ENCODE assay signal across 16 cellular contexts in the genomic region with DNA sequence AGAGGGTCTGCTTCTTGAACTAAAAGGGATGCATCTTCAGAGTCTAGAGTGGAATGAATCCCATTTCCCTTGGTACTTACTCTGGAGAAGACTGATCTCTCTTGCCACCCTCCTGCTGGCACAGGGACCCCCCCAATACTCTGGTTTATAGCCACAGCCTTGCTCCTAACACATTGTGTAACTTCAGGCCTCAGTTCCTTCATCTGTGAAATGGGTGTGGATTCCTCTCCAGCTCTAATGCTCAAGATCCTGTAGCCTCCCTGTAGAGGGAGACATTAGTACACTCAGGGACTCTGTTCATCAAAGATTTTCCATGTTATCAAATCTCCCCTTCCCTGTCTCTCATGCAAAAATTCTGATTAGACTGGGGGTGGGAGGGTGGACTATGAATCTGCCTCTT.
A peak's percentile ranks its signal among the peaks of the same experiment; 100 is the strongest.
DNase-seq lines count a peak whose midpoint lies in the region; FAIRE-seq and TF ChIP-seq lines count a peak whose summit lies in the region.
"Had no signal": no experiment of that assay in that cellular context is flagged by ENCODE, and none has a peak within 500 bp of the region (broad histone marks: within the 10 kb centered on the region; RNA-seq: fewer than 3 reads in every experiment).

No MANE protein-coding gene starts in this region.

- no peak overlapping the region for H2BK5ac ChIP-seq in H1 (ENCODE audit: low read depth, low read length)

- peaks cover 9% of the 10 kb centered on the region for H3K4me1 ChIP-seq in A673 (ENCODE audit: insufficient read depth, low read length, poor library complexity, severe bottlenecking)
- H3K4me1 ChIP-seq in H1 (replicated peaks in 1 of 4; ENCODE audit: control insufficient read depth in 3 of 4, insufficient read depth in 4 of 4, low read length in 3 of 4): no peaks in the 10 kb centered on the region
- H3K4me1 ChIP-seq in ovary (ENCODE audit: insufficient read depth): no peaks in the 10 kb centered on the region

- no peak overlapping the region for H3K4me2 ChIP-seq in H1 (ENCODE audit: insufficient read depth in 1 of 2, low read depth in 2 of 2, low read length in 2 of 2)

- no peak overlapping the region for H2AFZ ChIP-seq in H1 (ENCODE audit: low read length)

- H2BK15ac ChIP-seq in H1 (ENCODE audit: low read length): no peak overlapping the region

- TF ChIP-seq CTCF in A673 (conservative IDR thresholded peaks at IDR 0.05; ENCODE audit: low read depth, low read length) (peak; percentile 19; the same call in 1 of the 2 replicates), H1 (IDR thresholded peaks at IDR 0.05; ENCODE audit: control extremely low read depth in 1 of 3, insufficient read depth in 1 of 3, low read depth in 1 of 3, low read length in 3 of 3) (no peak), dorsolateral prefrontal cortex (IDR thresholded peaks at IDR 0.05 in 54 of 56, conservative IDR thresholded peaks at IDR 0.05 in 2 of 56; ENCODE audit: low read depth in 1 of 56, partially characterized antibody in 56 of 56) (no peak), glutamatergic neuron (IDR thresholded peaks at IDR 0.05; ENCODE audit: partially characterized antibody, unreplicated experiment) (no peak), ovary (IDR thresholded peaks at IDR 0.05) (no peak)

- H3K27ac ChIP-seq in A673 (ENCODE audit: low read depth, low read length, poor library complexity, severe bottlenecking) (no peak overlapping the region), H1 (ENCODE audit: low read depth, low read length) (no peak overlapping the region), dorsolateral prefrontal cortex (no peak overlapping the region), ovary (no peak overlapping the region)

- H3K4me3 Mint-ChIP-seq in glutamatergic neuron (ENCODE audit: unreplicated experiment): no peak overlapping the region
- H3K4me3 Mint-ChIP-seq: CD4-positive, alpha-beta memory T cell had no signal

- H4K91ac ChIP-seq in H1 (replicated peaks; ENCODE audit: insufficient read length, low read length): no peak overlapping the region

- no peak overlapping the region for H3K9ac ChIP-seq in H1 (replicated peaks in 1 of 4; ENCODE audit: extremely low read depth in 1 of 4, low read depth in 3 of 4, low read length in 3 of 4)

- no peaks in the 10 kb centered on the region for H3K9me3 ChIP-seq in A673 (ENCODE audit: low read depth, low read length, poor library complexity, severe bottlenecking)
- H3K9me3 ChIP-seq in H1 (ENCODE audit: insufficient read depth in 2 of 2, low read depth in 1 of 2, low read length in 1 of 2): no peaks in the 10 kb centered on the region
- no peaks in the 10 kb centered on the region for H3K9me3 ChIP-seq in ovary

- no peaks in the 10 kb centered on the region for H4K20me1 ChIP-seq in H1 (replicated peaks in 1 of 2; ENCODE audit: control insufficient read depth in 1 of 2, insufficient read depth in 2 of 2, low read length in 2 of 2)

- no peak overlapping the region for H3K4ac ChIP-seq in H1 (replicated peaks; ENCODE audit: insufficient read length, low read depth, low read length)

- H2BK20ac ChIP-seq in H1 (ENCODE audit: low read length): no peak overlapping the region

- no peak overlapping the region for H2BK12ac ChIP-seq in H1 (ENCODE audit: low read depth, low read length)

- H3K36me3 ChIP-seq in A673 (ENCODE audit: insufficient read depth, low read length, poor library complexity, severe bottlenecking) (no peaks in the 10 kb centered on the region), H1 (ENCODE audit: control insufficient read depth in 2 of 4, insufficient read depth in 4 of 4, low read length in 3 of 4) (no peaks in the 10 kb centered on the region; a peak in 1 of 8 replicates), ovary (no peaks in the 10 kb centered on the region)

- no peak for FAIRE-seq in H1 (lab: Jason Lieb, UNC)
- FAIRE-seq: H54 had no signal

- H3K36me3 Mint-ChIP-seq in glutamatergic neuron (ENCODE audit: unreplicated experiment): no peaks in the 10 kb centered on the region
- H3K36me3 Mint-ChIP-seq: CD4-positive, alpha-beta memory T cell had no signal

- no peak overlapping the region for H4K5ac ChIP-seq in H1 (ENCODE audit: insufficient read length, low read depth, low read length)

- H2AK5ac ChIP-seq in H1 (ENCODE audit: low read depth, low read length): no peak overlapping the region

- H3K18ac ChIP-seq in H1 (ENCODE audit: extremely low read depth, low read length): no peak overlapping the region

- peak in 1 of 2 experiments; percentile 32; a peak in 2 of 4 replicates for TF ChIP-seq RAD21 in H1 (IDR thresholded peaks at IDR 0.05 in 1 of 2, conservative IDR thresholded peaks at IDR 0.05 in 1 of 2; ENCODE audit: low read depth in 2 of 2, low read length in 2 of 2)

- no TSS peak for BruUV-seq in A673 (replicated peaks; lab: Mats Ljungman, UMichigan)

- no peaks in the 10 kb centered on the region for H3K79me2 ChIP-seq in H1 (ENCODE audit: control insufficient read depth in 1 of 2, insufficient read depth in 2 of 2, low read length in 2 of 2)

- POLR2A ChIA-PET in A673 (lab: Charles Lee; ENCODE audit: low non-redundant PET): no interaction called here
- POLR2A ChIA-PET in H1 (lab: Charles Lee; ENCODE audit: partially characterized antibody): no interaction called here

- peaks cover 2% of the 10 kb centered on the region for H3K27me3 Mint-ChIP-seq in glutamatergic neuron (ENCODE audit: unreplicated experiment)
- H3K27me3 Mint-ChIP-seq: CD4-positive, alpha-beta memory T cell had no signal

- H3K23me2 ChIP-seq in H1 (ENCODE audit: low read depth, low read length): no peaks in the 10 kb centered on the region; the same call in 1 of the 2 replicates

- no peaks in the 10 kb centered on the region for H3K9me3 Mint-ChIP-seq in glutamatergic neuron (ENCODE audit: unreplicated experiment)

- DNase-seq in NCI-H82 (lab: John Stamatoyannopoulos, UW) (peak; percentile 55), NCI-H82 treated with DMSO at 0.1 percent for 48 hours (lab: John Stamatoyannopoulos, UW; ENCODE audit: unreplicated experiment) (no peak), A673 (ENCODE audit: low spot score) (peak; percentile 11), NAMALWA (ENCODE audit: low spot score) (peak; percentile 4), H1 (ENCODE audit: low read depth in 1 of 2, low spot score in 2 of 2) (no peak), dorsolateral prefrontal cortex (no peak), glutamatergic neuron (no peak), ovary (no peak)
- DNase-seq: 8988T; ACHN; C1 segment of cervical spinal cord; CD4-positive, alpha-beta memory T cell; DND-41; GDM1; IMR-90 had no signal

- no peak overlapping the region for H3K56ac ChIP-seq in H1 (replicated peaks; ENCODE audit: insufficient read length, low read depth, low read length)

- H3K27ac Mint-ChIP-seq in glutamatergic neuron (ENCODE audit: unreplicated experiment): no peak overlapping the region
- H3K27ac Mint-ChIP-seq: CD4-positive, alpha-beta memory T cell had no signal

- TF ChIP-seq EP300 in H1 (IDR thresholded peaks at IDR 0.05; ENCODE audit: borderline replicate concordance in 1 of 2, low read depth in 2 of 2, low read length in 2 of 2): no peak
- no peak for TF ChIP-seq EP300 in ovary (IDR thresholded peaks at IDR 0.05)

- H2BK120ac ChIP-seq in H1 (replicated peaks; ENCODE audit: low read depth, low read length): no peak overlapping the region

- H3K27me3 ChIP-seq in A673 (replicated peaks; ENCODE audit: insufficient read depth, low read depth, low read length, poor library complexity): no peaks in the 10 kb centered on the region
- H3K27me3 ChIP-seq in H1 (replicated peaks in 1 of 4; ENCODE audit: control insufficient read depth in 3 of 4, extremely low read depth in 1 of 4, insufficient read depth in 3 of 4, low read length in 3 of 4): no peaks in the 10 kb centered on the region
- H3K27me3 ChIP-seq in dorsolateral prefrontal cortex: peaks cover 0 to 13% (median 0%) of the 10 kb centered on the region in 45 donors
- no peaks in the 10 kb centered on the region for H3K27me3 ChIP-seq in ovary

- H3K4me3 ChIP-seq in A673 (ENCODE audit: low read depth, low read length, poor library complexity, severe bottlenecking) (no peak overlapping the region), H1 (ENCODE audit: extremely low read depth in 1 of 4, insufficient read depth in 2 of 4, low read depth in 3 of 4, low read length in 4 of 4) (no peak overlapping the region), dorsolateral prefrontal cortex (no peak overlapping the region), ovary (no peak overlapping the region)

- no peak overlapping the region for H3K23ac ChIP-seq in H1 (ENCODE audit: insufficient read length)

- H3K79me1 ChIP-seq in H1 (ENCODE audit: low read depth, low read length): no peaks in the 10 kb centered on the region

- no peak overlapping the region for H3K14ac ChIP-seq in H1 (ENCODE audit: insufficient read length)

- CTCF ChIA-PET in A673 (lab: Charles Lee): no interaction called here
- CTCF ChIA-PET in H1 (lab: Charles Lee; ENCODE audit: partially characterized antibody): interaction anchor here (1.0 to 1.6 kb wide), 4 partner anchors 13 to 269 kb away, joined by 3 to 5 read pairs (median 4); no protein-coding TSS in a partner anchor

- H3K4me1 Mint-ChIP-seq in glutamatergic neuron (ENCODE audit: low read depth, unreplicated experiment): no peaks in the 10 kb centered on the region
- H3K4me1 Mint-ChIP-seq: CD4-positive, alpha-beta memory T cell had no signal

- intact Hi-C loops in A673 (cut with micrococcal nuclease; ENCODE audit: unreplicated experiment): no loop called here
- intact Hi-C loops in dorsolateral prefrontal cortex (cut with DNase I): no loop called here
- intact Hi-C loops in ovary (cut with DNase I): no loop called here

- TF ChIP-seq POLR2A in H1 (IDR thresholded peaks at IDR 0.05; ENCODE audit: control extremely low read depth in 1 of 2, low read depth in 2 of 2, low read length in 2 of 2): no peak
- no peak for TF ChIP-seq POLR2A in ovary (IDR thresholded peaks at IDR 0.05)

- no peak overlapping the region for H4K8ac ChIP-seq in H1 (ENCODE audit: extremely low read depth, insufficient read depth, low read length)

TF ChIP-seq in H1, 55 proteins besides CTCF, POLR2A, EP300 and RAD21 (continues in another document):
- TF ChIP-seq SUZ12 (IDR thresholded peaks at IDR 0.05; ENCODE audit: low read length) (no peak), SP4 (IDR thresholded peaks at IDR 0.05; ENCODE audit: low read length) (no peak)
- TF ChIP-seq, protein P1, sequence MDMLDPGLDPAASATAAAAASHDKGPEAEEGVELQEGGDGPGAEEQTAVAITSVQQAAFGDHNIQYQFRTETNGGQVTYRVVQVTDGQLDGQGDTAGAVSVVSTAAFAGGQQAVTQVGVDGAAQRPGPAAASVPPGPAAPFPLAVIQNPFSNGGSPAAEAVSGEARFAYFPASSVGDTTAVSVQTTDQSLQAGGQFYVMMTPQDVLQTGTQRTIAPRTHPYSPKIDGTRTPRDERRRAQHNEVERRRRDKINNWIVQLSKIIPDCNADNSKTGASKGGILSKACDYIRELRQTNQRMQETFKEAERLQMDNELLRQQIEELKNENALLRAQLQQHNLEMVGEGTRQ (IDR thresholded peaks at IDR 0.05; ENCODE audit: low read length): no peak

Comparison
In these comparisons a context has a peak if more than half of its experiments do, and no peak if none do; other contexts are left out.
1. DNase-seq: peak in NCI-H82 (single experiment), A673 (single experiment) and NAMALWA (single experiment); none in NCI-H82 treated with DMSO at 0.1 percent for 48 hours (single experiment), H1 (0 of 2), dorsolateral prefrontal cortex (0 of 10), glutamatergic neuron (single experiment) and ovary (0 of 5).